6 cellular contexts compared by ENCODE assay signal in the genomic region with DNA sequence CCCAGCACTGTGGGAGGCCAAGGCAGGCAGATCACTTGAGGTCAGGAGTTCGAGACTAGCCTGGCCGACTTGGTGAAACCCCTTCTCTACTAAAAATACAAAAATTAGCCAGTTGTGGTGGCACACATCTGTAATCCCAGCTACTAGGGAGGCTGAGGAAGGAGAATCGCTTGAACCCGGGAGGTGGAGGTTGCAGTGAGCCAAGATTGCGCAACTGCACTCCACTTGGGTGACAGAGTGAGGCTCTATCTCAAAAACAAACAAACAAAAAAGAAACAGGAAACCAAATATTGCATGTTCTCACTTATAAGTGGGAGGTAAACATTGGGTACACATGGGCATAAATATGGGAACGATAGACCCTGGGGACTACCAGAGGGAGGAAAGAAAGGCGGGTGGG.
TF ChIP-seq lines count a peak whose summit lies in the region.
"Not testable (repeated sequence)": the region's sequence is repeated elsewhere in the genome, so short reads cannot be mapped to it uniquely, and the experiment has no call there.

No MANE protein-coding gene starts in this region.

TF ChIP-seq in A549, 52 proteins besides CTCF, POLR2A, EP300 and RAD21:
- peak; percentile 18 to 70; a peak in 2 of 4 replicates for TF ChIP-seq CEBPB (IDR thresholded peaks at IDR 0.05)

TF ChIP-seq in IMR-90, 13 proteins besides CTCF, POLR2A, EP300 and RAD21:
- peak; percentile 61 for TF ChIP-seq CEBPB (IDR thresholded peaks at IDR 0.05; ENCODE audit: low read depth, low read length)

TF ChIP-seq in Ishikawa, 13 proteins besides CTCF, POLR2A, EP300 and RAD21:
- peak; percentile 76 for TF ChIP-seq CEBPB (IDR thresholded peaks at IDR 0.05)

TF ChIP-seq in K562, 482 proteins besides CTCF, POLR2A, EP300 and RAD21:
- TF ChIP-seq CEBPG (CRISPR knock-in tag; IDR thresholded peaks at IDR 0.05) (peak; percentile 43; the same call in 1 of the 2 replicates), CEBPG (tag; conservative IDR thresholded peaks at IDR 0.05 in 1 of 2, IDR thresholded peaks at IDR 0.05 in 1 of 2) (peak; percentile 67 to 82), CEBPB (tag; IDR thresholded peaks at IDR 0.05) (peak; percentile 87)

TF ChIP-seq in H1, 55 proteins besides CTCF, POLR2A, EP300 and RAD21:
- peak; percentile 42; the same call in 1 of the 2 replicates for TF ChIP-seq CEBPB (IDR thresholded peaks at IDR 0.05; ENCODE audit: low read depth, low read length)

TF ChIP-seq in HepG2, 621 proteins besides CTCF, POLR2A, EP300 and RAD21:
- TF ChIP-seq CEBPB (IDR thresholded peaks at IDR 0.05; ENCODE audit: borderline replicate concordance, low read depth, low read length) (peak; percentile 68), FOXP1 (CRISPR knock-in tag; IDR thresholded peaks at IDR 0.05) (peak; percentile 21; the same call in 1 of the 2 replicates), CEBPG (CRISPR knock-in tag; IDR thresholded peaks at IDR 0.05) (0 out of 2 replicates have a peak, but pooled peaks have one; percentile 44)
- TF ChIP-seq, protein P1, sequence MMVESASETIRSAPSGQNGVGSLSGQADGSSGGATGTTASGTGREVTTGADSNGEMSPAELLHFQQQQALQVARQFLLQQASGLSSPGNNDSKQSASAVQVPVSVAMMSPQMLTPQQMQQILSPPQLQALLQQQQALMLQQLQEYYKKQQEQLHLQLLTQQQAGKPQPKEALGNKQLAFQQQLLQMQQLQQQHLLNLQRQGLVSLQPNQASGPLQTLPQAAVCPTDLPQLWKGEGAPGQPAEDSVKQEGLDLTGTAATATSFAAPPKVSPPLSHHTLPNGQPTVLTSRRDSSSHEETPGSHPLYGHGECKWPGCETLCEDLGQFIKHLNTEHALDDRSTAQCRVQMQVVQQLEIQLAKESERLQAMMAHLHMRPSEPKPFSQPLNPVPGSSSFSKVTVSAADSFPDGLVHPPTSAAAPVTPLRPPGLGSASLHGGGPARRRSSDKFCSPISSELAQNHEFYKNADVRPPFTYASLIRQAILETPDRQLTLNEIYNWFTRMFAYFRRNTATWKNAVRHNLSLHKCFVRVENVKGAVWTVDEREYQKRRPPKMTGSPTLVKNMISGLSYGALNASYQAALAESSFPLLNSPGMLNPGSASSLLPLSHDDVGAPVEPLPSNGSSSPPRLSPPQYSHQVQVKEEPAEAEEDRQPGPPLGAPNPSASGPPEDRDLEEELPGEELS (CRISPR knock-in tag; IDR thresholded peaks at IDR 0.05), result 0 out of 2 replicates have a peak, but pooled peaks have one; percentile 24
- TF ChIP-seq, protein P2, sequence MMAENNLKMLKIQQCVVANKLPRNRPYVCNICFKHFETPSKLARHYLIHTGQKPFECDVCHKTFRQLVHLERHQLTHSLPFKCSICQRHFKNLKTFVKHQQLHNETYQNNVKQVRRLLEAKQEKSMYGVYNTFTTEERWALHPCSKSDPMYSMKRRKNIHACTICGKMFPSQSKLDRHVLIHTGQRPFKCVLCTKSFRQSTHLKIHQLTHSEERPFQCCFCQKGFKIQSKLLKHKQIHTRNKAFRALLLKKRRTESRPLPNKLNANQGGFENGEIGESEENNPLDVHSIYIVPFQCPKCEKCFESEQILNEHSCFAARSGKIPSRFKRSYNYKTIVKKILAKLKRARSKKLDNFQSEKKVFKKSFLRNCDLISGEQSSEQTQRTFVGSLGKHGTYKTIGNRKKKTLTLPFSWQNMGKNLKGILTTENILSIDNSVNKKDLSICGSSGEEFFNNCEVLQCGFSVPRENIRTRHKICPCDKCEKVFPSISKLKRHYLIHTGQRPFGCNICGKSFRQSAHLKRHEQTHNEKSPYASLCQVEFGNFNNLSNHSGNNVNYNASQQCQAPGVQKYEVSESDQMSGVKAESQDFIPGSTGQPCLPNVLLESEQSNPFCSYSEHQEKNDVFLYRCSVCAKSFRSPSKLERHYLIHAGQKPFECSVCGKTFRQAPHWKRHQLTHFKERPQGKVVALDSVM (CRISPR knock-in tag; IDR thresholded peaks at IDR 0.05), result peak; percentile 44; the same call in 1 of the 2 replicates
- not testable (repeated sequence) for TF ChIP-seq FOXP1 (IDR thresholded peaks at IDR 0.05)
